In genomic region chr6:26550250-26550993, GRCh38 we compare ENCODE assay signal across 8 cellular contexts. TPM values are rescaled to one million over a fixed set of nuclear protein-coding genes. Genes with fewer than 3 reads are reported as not detected.
DNase-seq lines count a peak whose midpoint lies in the region; ATAC-seq and TF ChIP-seq lines count a peak whose summit lies in the region.

No MANE protein-coding gene starts in this region.

- TF ChIP-seq CTCF in MCF 10A (IDR thresholded peaks at IDR 0.05; ENCODE audit: unreplicated experiment) (no peak), kidney epithelial cell (IDR thresholded peaks at IDR 0.05; ENCODE audit: insufficient read depth, low read length, poor library complexity, severe bottlenecking) (peak; percentile 18)

- peak; percentile 76 for DNase-seq in ELR (ENCODE audit: low read depth)
- peak in 5 of 34 experiments; percentile 9 to 38 (median 32) for DNase-seq in T-cell
- peak; percentile 49 for DNase-seq in MCF 10A (ENCODE audit: unreplicated experiment)
- no peak for DNase-seq in kidney epithelial cell (ENCODE audit: low read depth)
- DNase-seq in stimulated activated CD4-positive, alpha-beta T cell treated with anti-CD3 and anti-CD28 coated beads, Interleukin-4, amount 100 ng/mL, for 4 hours: peak; percentile 27 to 56
- no peak for DNase-seq in DMS79 treated with DMSO at 0.1 percent for 48 hours (lab: John Stamatoyannopoulos, UW)

- POLR2A ChIA-PET in T-cell (lab: Charles Lee) (no interaction called here), MCF 10A (lab: Yijun Ruan, JAX) (interaction anchor here (1.2 to 7.2 kb wide), 2 partner anchors 12 to 18 kb away, joined by 3 to 76 read pairs; partner anchors contain the start of gene HMGN4)

- H3K9me3 Mint-ChIP-seq in T-cell (no peaks in the 10 kb centered on the region), MCF 10A (ENCODE audit: unreplicated experiment) (no peaks in the 10 kb centered on the region)

- CTCF ChIA-PET in T-cell (lab: Charles Lee): no interaction called here
- CTCF ChIA-PET in MCF 10A (lab: Yijun Ruan, JAX): no interaction called here

- H3K4me3 ChIP-seq in kidney epithelial cell (ENCODE audit: low read depth, low read length): peak overlapping the region; percentile 53

- H3K4me3 Mint-ChIP-seq in T-cell (peak overlapping the region in 2 of 3 donors; percentile 90), MCF 10A (ENCODE audit: unreplicated experiment) (peak overlapping the region; percentile 72)

- peak overlapping the region; percentile 55 to 58 for H3K27ac Mint-ChIP-seq in T-cell
- no peak overlapping the region for H3K27ac Mint-ChIP-seq in MCF 10A (ENCODE audit: low read depth, unreplicated experiment)

- peaks cover 16% of the 10 kb centered on the region for H3K36me3 Mint-ChIP-seq in T-cell
- peaks cover 19% of the 10 kb centered on the region for H3K36me3 Mint-ChIP-seq in MCF 10A (ENCODE audit: insufficient read depth, unreplicated experiment)

- no TSS peak for BruUV-seq in MCF 10A (replicated peaks; lab: Mats Ljungman, UMichigan)

- ATAC-seq in T-cell (replicated peaks in 1 of 4) (peak; percentile 15 to 39 (median 23)), GM18519 (IDR thresholded peaks at IDR 0.05; ENCODE audit: low FRiP score, unreplicated experiment) (no peak)

- no peaks in the 10 kb centered on the region for H3K27me3 ChIP-seq in kidney epithelial cell (ENCODE audit: control insufficient read depth, insufficient read depth, low read length)

- intact Hi-C loops in MCF 10A (cut with micrococcal nuclease): loop anchor here (5.0 kb wide), 1 partner anchor 208 kb away; no protein-coding TSS in a partner anchor

- H3K4me1 Mint-ChIP-seq in T-cell (peaks cover 14 to 18% (median 15%) of the 10 kb centered on the region in 3 donors), MCF 10A (ENCODE audit: insufficient read depth, unreplicated experiment) (peaks cover 8% of the 10 kb centered on the region)

- H3K27me3 Mint-ChIP-seq in T-cell (peaks cover 0 to 1% of the 10 kb centered on the region in 2 donors), MCF 10A (ENCODE audit: insufficient read depth, unreplicated experiment) (no peaks in the 10 kb centered on the region)

- no peaks in the 10 kb centered on the region for H3K9me3 ChIP-seq in KOPT-K1 (ENCODE audit: insufficient read depth, low read length, poor library complexity, severe bottlenecking)

- H3K36me3 ChIP-seq in KOPT-K1 (ENCODE audit: insufficient read depth, low read length) (peaks cover 28% of the 10 kb centered on the region), kidney epithelial cell (ENCODE audit: control insufficient read depth, insufficient read depth, low read length) (peaks cover 2% of the 10 kb centered on the region)

- H3K27ac ChIP-seq in KOPT-K1 (ENCODE audit: low read depth, low read length, poor library complexity, severe bottlenecking): peak overlapping the region; percentile 78

RNA-seq across cellular contexts. Expression of gene HMGN4, which starts 12.3 kb away (rescaled TPM):
- total RNA-seq in T-cell (10 to 100 TPM; 49.2 to 92.5 (median 62.7) TPM), MCF 10A (2022) (71.7 and 75.4 TPM in 2 replicates), kidney epithelial cell (78.1 and 88.5 TPM in 2 replicates)

RNA-seq across cellular contexts. Expression of gene ABT1, which starts 46.3 kb away (rescaled TPM):
- total RNA-seq in T-cell (10 to 100 TPM; 27.6 to 36.4 (median 35.6) TPM), MCF 10A (2022) (11.9 and 12.9 TPM in 2 replicates), kidney epithelial cell (20.7 and 21.6 TPM in 2 replicates)

RNA-seq across cellular contexts. Expression of gene BTN1A1, which starts 50.3 kb away (rescaled TPM):
- total RNA-seq in T-cell: not detected
- not detected in 2 replicates for total RNA-seq in MCF 10A (2022)
- not detected in 2 replicates for total RNA-seq in kidney epithelial cell

Comparison
In these comparisons a context has a peak if more than half of its experiments do, and no peak if none do; other contexts are left out.
1. DNase-seq: peak in ELR (single experiment), MCF 10A (single experiment) and stimulated activated CD4-positive, alpha-beta T cell treated with anti-CD3 and anti-CD28 coated beads, Interleukin-4, amount 100 ng/mL, for 4 hours (2 of 2); none in kidney epithelial cell (single experiment) and DMS79 treated with DMSO at 0.1 percent for 48 hours (single experiment).